Comparison of ENCODE assay signal across 2 cellular contexts in the genomic region with DNA sequence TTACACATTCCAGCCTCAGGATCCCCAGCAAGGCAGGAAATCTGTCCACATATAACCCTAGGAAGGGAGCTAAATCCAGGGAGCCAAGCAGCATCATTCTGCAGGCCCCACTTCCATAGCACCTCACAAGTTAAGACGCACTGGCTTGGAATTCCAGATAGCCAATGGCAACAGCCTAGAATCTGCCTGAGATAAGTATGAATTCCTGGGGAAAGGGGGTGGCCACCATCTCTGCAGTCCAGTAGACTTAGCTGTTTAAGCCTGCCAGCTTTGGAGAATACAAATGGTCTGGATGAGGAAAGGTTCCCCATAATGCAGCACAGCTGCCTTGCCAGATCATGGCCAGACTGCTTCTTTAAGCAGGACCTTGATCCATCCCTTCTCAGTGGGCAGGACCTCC.
TF ChIP-seq lines count a peak whose summit lies in the region.

No MANE protein-coding gene starts in this region.

TF ChIP-seq in IMR-90, 13 proteins besides CTCF, POLR2A, EP300 and RAD21:
- TF ChIP-seq FOS (IDR thresholded peaks at IDR 0.05; ENCODE audit: low read depth, low read length) (no peak), SMC3 (IDR thresholded peaks at IDR 0.05; ENCODE audit: low read depth, low read length) (no peak), ELK1 (IDR thresholded peaks at IDR 0.05; ENCODE audit: borderline replicate concordance, low read depth, low read length) (no peak), RCOR1 (IDR thresholded peaks at IDR 0.05; ENCODE audit: insufficient replicate concordance, low read length) (no peak), NFE2L2 (IDR thresholded peaks at IDR 0.05; ENCODE audit: low read depth, low read length) (no peak), CHD1 (IDR thresholded peaks at IDR 0.05; ENCODE audit: low read depth, low read length) (no peak), BHLHE40 (IDR thresholded peaks at IDR 0.05; ENCODE audit: low read depth, low read length) (no peak), MXI1 (IDR thresholded peaks at IDR 0.05; ENCODE audit: borderline replicate concordance, low read depth, low read length) (no peak), CEBPB (IDR thresholded peaks at IDR 0.05; ENCODE audit: low read depth, low read length) (no peak), MAZ (IDR thresholded peaks at IDR 0.05; ENCODE audit: borderline replicate concordance, low read depth, low read length) (no peak), MAFK (IDR thresholded peaks at IDR 0.05; ENCODE audit: low read depth, low read length) (no peak), RFX5 (IDR thresholded peaks at IDR 0.05; ENCODE audit: low read depth, low read length) (no peak)
- TF ChIP-seq, protein P1, sequence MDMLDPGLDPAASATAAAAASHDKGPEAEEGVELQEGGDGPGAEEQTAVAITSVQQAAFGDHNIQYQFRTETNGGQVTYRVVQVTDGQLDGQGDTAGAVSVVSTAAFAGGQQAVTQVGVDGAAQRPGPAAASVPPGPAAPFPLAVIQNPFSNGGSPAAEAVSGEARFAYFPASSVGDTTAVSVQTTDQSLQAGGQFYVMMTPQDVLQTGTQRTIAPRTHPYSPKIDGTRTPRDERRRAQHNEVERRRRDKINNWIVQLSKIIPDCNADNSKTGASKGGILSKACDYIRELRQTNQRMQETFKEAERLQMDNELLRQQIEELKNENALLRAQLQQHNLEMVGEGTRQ (IDR thresholded peaks at IDR 0.05; ENCODE audit: low read depth, low read length) = no peak
TF ChIP-seq in IMR-90: peak in this region for 0.

TF ChIP-seq in H1, 55 proteins besides CTCF, POLR2A, EP300 and RAD21:
- TF ChIP-seq SP4 (IDR thresholded peaks at IDR 0.05; ENCODE audit: low read length) (no peak), TBP (IDR thresholded peaks at IDR 0.05; ENCODE audit: low read depth, low read length) (no peak), SAP30 (IDR thresholded peaks at IDR 0.05; ENCODE audit: insufficient read depth, insufficient replicate concordance, low read length) (no peak), BRCA1 (IDR thresholded peaks at IDR 0.05; ENCODE audit: low read depth, low read length) (no peak), RFX5 (IDR thresholded peaks at IDR 0.05; ENCODE audit: borderline replicate concordance, low read depth, low read length) (no peak), MAFK (IDR thresholded peaks at IDR 0.05; ENCODE audit: low read depth, low read length) (no peak), BACH1 (IDR thresholded peaks at IDR 0.05; ENCODE audit: low read length) (no peak), HDAC6 (IDR thresholded peaks at IDR 0.05; ENCODE audit: low read depth, low read length) (no peak)
